In the genomic region with DNA sequence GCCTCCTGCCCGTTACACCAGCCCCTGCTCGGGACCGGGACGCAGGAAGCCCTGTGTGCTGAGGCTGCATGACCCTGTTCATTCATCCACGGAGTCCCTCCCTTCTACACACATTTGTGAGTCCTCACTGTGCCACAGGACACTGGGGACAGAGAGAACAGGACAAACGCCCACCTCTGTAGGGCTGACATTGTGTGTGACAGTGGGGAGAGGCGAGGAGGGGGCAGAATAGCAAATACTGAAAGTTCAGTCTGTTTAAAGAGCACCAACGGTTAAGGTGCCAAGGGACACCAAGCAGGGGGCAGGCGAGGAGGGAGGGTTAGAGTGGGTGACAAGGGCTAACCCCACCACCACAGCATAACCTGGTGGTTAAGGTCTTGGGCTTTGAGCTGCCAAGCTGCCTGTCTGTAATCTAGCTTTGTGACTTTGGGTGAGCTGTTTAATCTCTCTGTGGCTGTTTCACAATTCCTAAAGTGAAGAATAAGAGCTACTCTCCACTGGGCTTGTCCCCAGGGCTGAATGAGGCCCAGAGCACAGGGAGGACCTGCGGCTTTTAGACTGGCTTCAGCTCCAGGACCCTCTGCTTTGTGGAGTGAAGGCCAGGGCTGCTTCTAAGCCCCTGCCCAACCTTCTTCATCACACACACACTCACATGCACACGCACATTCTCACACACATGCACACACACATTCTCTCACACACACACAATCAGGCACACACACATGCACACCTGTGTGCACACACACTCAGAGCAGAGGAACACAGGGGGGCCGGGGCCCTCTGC, we compare ENCODE assay signal across 16 cellular contexts.
DNase-seq lines count a peak whose midpoint lies in the region; ATAC-seq and TF ChIP-seq lines count a peak whose summit lies in the region.
"Had no signal": no experiment of that assay in that cellular context is flagged by ENCODE, and none has a peak within 500 bp of the region (broad histone marks: within the 10 kb centered on the region; RNA-seq: fewer than 3 reads in every experiment).

No MANE protein-coding gene starts in this region.

- DNase-seq in cardiac muscle cell (ENCODE audit: low read depth in 1 of 2, low spot score in 1 of 2) (peak in 1 of 2 donors; percentile 37), Right ventricle myocardium superior (no peak), WTC11 (ENCODE audit: low spot score) (no peak), left kidney (ENCODE audit: low read depth, low spot score) (peak; percentile 63), DMS53 (lab: John Stamatoyannopoulos, UW) (no peak)
- DNase-seq: NCI-H1930 had no signal

- H3K27me3 ChIP-seq in cardiac muscle cell, result no peaks in the 10 kb centered on the region
- H3K27me3 ChIP-seq: Peyer's patch had no signal

- no peak overlapping the region for H3K4me3 ChIP-seq in cardiac muscle cell
- H3K4me3 ChIP-seq: esophagus muscularis mucosa, Peyer's patch had no signal

- no peak for ATAC-seq in Right ventricle myocardium superior (ENCODE audit: poor library complexity)
- ATAC-seq in WTC11, result no peak
- no peak for ATAC-seq in GM21619 (IDR thresholded peaks at IDR 0.05; ENCODE audit: unreplicated experiment)
- ATAC-seq in HG02870 (IDR thresholded peaks at IDR 0.05; ENCODE audit: unreplicated experiment), result no peak
- no peak for ATAC-seq in HG02759 (IDR thresholded peaks at IDR 0.05; ENCODE audit: unreplicated experiment)

- no peaks in the 10 kb centered on the region for H3K9me3 Mint-ChIP-seq in WTC11
- H3K9me3 Mint-ChIP-seq: activated naive CD4-positive, alpha-beta T cell treated with anti-CD3 and anti-CD28 coated beads, Interleukin-2, amount 10 ng/mL, durations not matched to agents 7 days and 5 days; activated T-cell treated with anti-CD3 and anti-CD28 coated beads, Interleukin-2, amount 50 U/mL, for 24 hours; effector memory CD8-positive, alpha-beta T cell had no signal

- CTCF ChIA-PET in WTC11 (lab: Charles Lee), result interaction anchor here (0.6 to 3.0 kb wide), 52 partner anchors 8 to 455 kb away, joined by 3 to 33 read pairs (median 4); no protein-coding TSS in a partner anchor

- H3K27me3 Mint-ChIP-seq in WTC11 (ENCODE audit: low read depth), result no peaks in the 10 kb centered on the region; the same call in 1 of the 2 replicates

- POLR2A ChIA-PET in WTC11 (lab: Charles Lee), result no interaction called here

- H3K4me1 Mint-ChIP-seq in WTC11, result peaks cover 24% of the 10 kb centered on the region

- no peaks in the 10 kb centered on the region for H3K9me3 ChIP-seq in cardiac muscle cell (ENCODE audit: low read depth)
- H3K9me3 ChIP-seq: esophagus muscularis mucosa, neutrophil, Peyer's patch had no signal

- intact Hi-C loops in Right ventricle myocardium superior (cut with DNase I), result no loop called here

- H3K27ac Mint-ChIP-seq in WTC11, result peak overlapping the region; percentile 1; the same call in 1 of the 2 replicates
- H3K27ac Mint-ChIP-seq: activated naive CD4-positive, alpha-beta T cell treated with anti-CD3 and anti-CD28 coated beads, Interleukin-2, amount 10 ng/mL, durations not matched to agents 7 days and 5 days; activated T-cell treated with anti-CD3 and anti-CD28 coated beads, Interleukin-2, amount 50 U/mL, for 24 hours; effector memory CD8-positive, alpha-beta T cell had no signal

- H3K27ac ChIP-seq in cardiac muscle cell, result peak overlapping the region; percentile 34
- H3K27ac ChIP-seq: C4-2B, esophagus muscularis mucosa, neutrophil, Peyer's patch had no signal

- no peaks in the 10 kb centered on the region for H3K36me3 Mint-ChIP-seq in WTC11
- H3K36me3 Mint-ChIP-seq: activated naive CD4-positive, alpha-beta T cell treated with anti-CD3 and anti-CD28 coated beads, Interleukin-2, amount 10 ng/mL, durations not matched to agents 7 days and 5 days had no signal

- TF ChIP-seq CTCF in cardiac muscle cell (IDR thresholded peaks at IDR 0.05; ENCODE audit: low read depth, low read length), result no peak
- no peak for TF ChIP-seq CTCF in WTC11 (IDR thresholded peaks at IDR 0.05)

- H3K4me1 ChIP-seq in cardiac muscle cell (ENCODE audit: low read depth), result peaks cover 1% of the 10 kb centered on the region
- H3K4me1 ChIP-seq: esophagus muscularis mucosa, Peyer's patch had no signal

- no peak overlapping the region for H3K4me3 Mint-ChIP-seq in WTC11
- H3K4me3 Mint-ChIP-seq: activated naive CD4-positive, alpha-beta T cell treated with anti-CD3 and anti-CD28 coated beads, Interleukin-2, amount 10 ng/mL, durations not matched to agents 7 days and 5 days; activated T-cell treated with anti-CD3 and anti-CD28 coated beads, Interleukin-2, amount 50 U/mL, for 24 hours; effector memory CD8-positive, alpha-beta T cell had no signal

- H3K36me3 ChIP-seq in cardiac muscle cell, result no peaks in the 10 kb centered on the region
- H3K36me3 ChIP-seq: esophagus muscularis mucosa, neutrophil, Peyer's patch had no signal

TF ChIP-seq in WTC11, 78 proteins besides CTCF, POLR2A, EP300 and RAD21:
- TF ChIP-seq ZNF263 (CRISPR knock-in tag; IDR thresholded peaks at IDR 0.05; ENCODE audit: low read depth), result no peak
- no peak for TF ChIP-seq TEAD4 (CRISPR knock-in tag; IDR thresholded peaks at IDR 0.05)
- TF ChIP-seq CREM (CRISPR knock-in tag; IDR thresholded peaks at IDR 0.05), result no peak
- TF ChIP-seq SOX15 (CRISPR knock-in tag; IDR thresholded peaks at IDR 0.05), result no peak
- TF ChIP-seq NFE2L1 (CRISPR knock-in tag; IDR thresholded peaks at IDR 0.05), result no peak
- no peak for TF ChIP-seq RORB (CRISPR knock-in tag; IDR thresholded peaks at IDR 0.05)
- TF ChIP-seq, protein P1, sequence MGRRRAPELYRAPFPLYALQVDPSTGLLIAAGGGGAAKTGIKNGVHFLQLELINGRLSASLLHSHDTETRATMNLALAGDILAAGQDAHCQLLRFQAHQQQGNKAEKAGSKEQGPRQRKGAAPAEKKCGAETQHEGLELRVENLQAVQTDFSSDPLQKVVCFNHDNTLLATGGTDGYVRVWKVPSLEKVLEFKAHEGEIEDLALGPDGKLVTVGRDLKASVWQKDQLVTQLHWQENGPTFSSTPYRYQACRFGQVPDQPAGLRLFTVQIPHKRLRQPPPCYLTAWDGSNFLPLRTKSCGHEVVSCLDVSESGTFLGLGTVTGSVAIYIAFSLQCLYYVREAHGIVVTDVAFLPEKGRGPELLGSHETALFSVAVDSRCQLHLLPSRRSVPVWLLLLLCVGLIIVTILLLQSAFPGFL (CRISPR knock-in tag; IDR thresholded peaks at IDR 0.05; ENCODE audit: borderline replicate concordance), result no peak
- TF ChIP-seq ZNF138 (CRISPR knock-in tag; conservative IDR thresholded peaks at IDR 0.05), result no peak
- TF ChIP-seq TCF7 (CRISPR knock-in tag; IDR thresholded peaks at IDR 0.05; ENCODE audit: low read depth), result no peak
- no peak for TF ChIP-seq HMGA2 (CRISPR knock-in tag; IDR thresholded peaks at IDR 0.05)
- no peak for TF ChIP-seq ZBTB21 (CRISPR knock-in tag; IDR thresholded peaks at IDR 0.05; ENCODE audit: borderline replicate concordance)
- TF ChIP-seq IRF1 (CRISPR knock-in tag; IDR thresholded peaks at IDR 0.05), result no peak
- TF ChIP-seq, protein P2, sequence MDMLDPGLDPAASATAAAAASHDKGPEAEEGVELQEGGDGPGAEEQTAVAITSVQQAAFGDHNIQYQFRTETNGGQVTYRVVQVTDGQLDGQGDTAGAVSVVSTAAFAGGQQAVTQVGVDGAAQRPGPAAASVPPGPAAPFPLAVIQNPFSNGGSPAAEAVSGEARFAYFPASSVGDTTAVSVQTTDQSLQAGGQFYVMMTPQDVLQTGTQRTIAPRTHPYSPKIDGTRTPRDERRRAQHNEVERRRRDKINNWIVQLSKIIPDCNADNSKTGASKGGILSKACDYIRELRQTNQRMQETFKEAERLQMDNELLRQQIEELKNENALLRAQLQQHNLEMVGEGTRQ (CRISPR knock-in tag; IDR thresholded peaks at IDR 0.05), result no peak
